ENCODE assay signal across 9 cellular contexts in genomic region chr22:37517826-37518450, GRCh38. TPM values are rescaled to one million over a fixed set of nuclear protein-coding genes. Genes with fewer than 3 reads are reported as not detected.
DNase-seq lines count a peak whose midpoint lies in the region; ATAC-seq and TF ChIP-seq lines count a peak whose summit lies in the region.
"Had no signal": no experiment of that assay in that cellular context is flagged by ENCODE, and none has a peak within 500 bp of the region (broad histone marks: within the 10 kb centered on the region; RNA-seq: fewer than 3 reads in every experiment).

No MANE protein-coding gene starts in this region.

- ATAC-seq in activated CD8-positive, alpha-beta T cell treated with anti-CD3 and anti-CD28 coated beads, Interleukin-2, amount 10 ng/mL, durations not matched to agents 7 days and 5 days: no peak
- ATAC-seq in psoas muscle (no peak), GM18517 (IDR thresholded peaks at IDR 0.05; ENCODE audit: unreplicated experiment) (no peak)

- H3K9me3 ChIP-seq in HAP-1 (no peaks in the 10 kb centered on the region), psoas muscle (no peaks in the 10 kb centered on the region)

- POLR2A ChIA-PET in activated CD8-positive, alpha-beta T cell treated with anti-CD3 and anti-CD28 coated beads, Interleukin-2, amount 10 ng/mL, durations not matched to agents 7 days and 5 days (lab: Charles Lee): no interaction called here

- TF ChIP-seq CTCF in foreskin fibroblast (IDR thresholded peaks at IDR 0.05; ENCODE audit: low read depth, low read length) (no peak), psoas muscle (IDR thresholded peaks at IDR 0.05) (no peak)

- DNase-seq in HAP-1 (ENCODE audit: low spot score in 2 of 2) (no peak), foreskin fibroblast (no peak), psoas muscle (no peak), NCI-H1092 treated with DMSO at 0.1 percent for 48 hours (lab: John Stamatoyannopoulos, UW) (no peak), NCI-H1048 (lab: John Stamatoyannopoulos, UW) (no peak), Ammon's horn (ENCODE audit: low spot score) (no peak)
- no peak for DNase-seq in activated CD8-positive, alpha-beta T cell treated with anti-CD3 and anti-CD28 coated beads, Interleukin-2, amount 10 ng/mL, durations not matched to agents 7 days and 5 days

- peaks cover 6% of the 10 kb centered on the region for H3K4me1 Mint-ChIP-seq in activated CD8-positive, alpha-beta T cell treated with anti-CD3 and anti-CD28 coated beads, Interleukin-2, amount 10 ng/mL, durations not matched to agents 7 days and 5 days (ENCODE audit: low read depth)

- 71 to 80% (median 75%) methylated on average over 15 of the region's 15 CpGs for WGBS in psoas muscle, 3 donors

- no peaks in the 10 kb centered on the region for H3K9me3 Mint-ChIP-seq in activated CD8-positive, alpha-beta T cell treated with anti-CD3 and anti-CD28 coated beads, Interleukin-2, amount 10 ng/mL, durations not matched to agents 7 days and 5 days (ENCODE audit: insufficient read depth)

- intact Hi-C loops in psoas muscle (cut with DNase I): no loop called here

- no peak overlapping the region for H3K27ac Mint-ChIP-seq in activated CD8-positive, alpha-beta T cell treated with anti-CD3 and anti-CD28 coated beads, Interleukin-2, amount 10 ng/mL, durations not matched to agents 7 days and 5 days

- H3K27me3 ChIP-seq in HAP-1 (ENCODE audit: low read depth) (no peaks in the 10 kb centered on the region), psoas muscle (ENCODE audit: insufficient read depth in 3 of 3, low read length in 2 of 3) (peaks cover 0 to 68% (median 13%) of the 10 kb centered on the region in 3 donors)

- H3K36me3 Mint-ChIP-seq in activated CD8-positive, alpha-beta T cell treated with anti-CD3 and anti-CD28 coated beads, Interleukin-2, amount 10 ng/mL, durations not matched to agents 7 days and 5 days (ENCODE audit: low read depth): no peaks in the 10 kb centered on the region

- in situ Hi-C loops in HAP-1 (cut with MboI; ENCODE audit: low sequenced_read_pairs): no loop called here

- peak overlapping the region; percentile 16 for H3K27ac ChIP-seq in psoas muscle

- peaks cover 7% of the 10 kb centered on the region for H3K36me3 ChIP-seq in HAP-1 (replicated peaks)
- no peaks in the 10 kb centered on the region for H3K36me3 ChIP-seq in psoas muscle (ENCODE audit: insufficient read depth in 1 of 2, low read depth in 1 of 2)

- H3K4me3 Mint-ChIP-seq in activated CD8-positive, alpha-beta T cell treated with anti-CD3 and anti-CD28 coated beads, Interleukin-2, amount 10 ng/mL, durations not matched to agents 7 days and 5 days: peak overlapping the region; percentile 57

- H3K4me3 ChIP-seq in HAP-1 (peak overlapping the region; percentile 58), foreskin fibroblast (ENCODE audit: low read depth in 1 of 2, low read length in 2 of 2) (peak overlapping the region; percentile 57 to 58), psoas muscle (peak overlapping the region; percentile 66)

- CTCF ChIA-PET in activated CD8-positive, alpha-beta T cell treated with anti-CD3 and anti-CD28 coated beads, Interleukin-2, amount 10 ng/mL, durations not matched to agents 7 days and 5 days (lab: Charles Lee): interaction anchor here (1.3 to 1.5 kb wide), 2 partner anchors 20 to 75 kb away, joined by 3 to 6 read pairs; no protein-coding TSS in a partner anchor

- H3K27me3 Mint-ChIP-seq in activated CD8-positive, alpha-beta T cell treated with anti-CD3 and anti-CD28 coated beads, Interleukin-2, amount 10 ng/mL, durations not matched to agents 7 days and 5 days (ENCODE audit: low read depth): peaks cover 46% of the 10 kb centered on the region

- H3K4me1 ChIP-seq in HAP-1: peaks cover 6% of the 10 kb centered on the region; the same call in 1 of the 2 replicates
- H3K4me1 ChIP-seq in psoas muscle: no peaks in the 10 kb centered on the region

RNA-seq across cellular contexts. Expression of gene CARD10, which starts 1.3 kb away (rescaled TPM):
- total RNA-seq in activated CD8-positive, alpha-beta T cell treated with anti-CD3 and anti-CD28 coated beads, Interleukin-2, amount 10 ng/mL, durations not matched to agents 7 days and 5 days: under 1 TPM in 1 of 2 experiments, not detected in 1; 0.31 TPM
- total RNA-seq in psoas muscle: 1 to 10 TPM; 3.8 to 8.0 (median 4.5) TPM
- 1 to 10 TPM; 2.9 to 6.9 (median 4.1) TPM for polyA plus RNA-seq in psoas muscle

RNA-seq across cellular contexts. Expression of gene MFNG, which starts 31.8 kb away (rescaled TPM):
- total RNA-seq in activated CD8-positive, alpha-beta T cell treated with anti-CD3 and anti-CD28 coated beads, Interleukin-2, amount 10 ng/mL, durations not matched to agents 7 days and 5 days: 100 to 1,000 TPM; 227 to 232 TPM
- total RNA-seq in psoas muscle: 1 to 10 TPM; 4.5 to 8.0 (median 7.7) TPM
- 1 to 10 TPM; 4.3 to 9.6 (median 8.2) TPM for polyA plus RNA-seq in psoas muscle

RNA-seq across cellular contexts. Expression of gene CDC42EP1, which starts 42.3 kb away (rescaled TPM):
- under 1 TPM; 0.13 to 0.21 TPM for total RNA-seq in activated CD8-positive, alpha-beta T cell treated with anti-CD3 and anti-CD28 coated beads, Interleukin-2, amount 10 ng/mL, durations not matched to agents 7 days and 5 days
- total RNA-seq in psoas muscle: 10 to 100 TPM in 2 of 4 donors, 1 to 10 TPM in 2; 6.9 to 13.8 (median 10.7) TPM
- polyA plus RNA-seq in psoas muscle: 1 to 10 TPM; 3.8 to 5.9 (median 4.1) TPM
- total RNA-seq: OCI-LY7 had no signal

Comparison
In these comparisons a context has a peak if more than half of its experiments do, and no peak if none do; other contexts are left out.
1. RNA of gene MFNG, which starts 31.8 kb away (total RNA-seq): 227 to 232 TPM in activated CD8-positive, alpha-beta T cell treated with anti-CD3 and anti-CD28 coated beads, Interleukin-2, amount 10 ng/mL, durations not matched to agents 7 days and 5 days; 4.5 to 8.0 TPM in psoas muscle; every median in the first group is over 10 times any median in the second.
2. RNA of gene CDC42EP1, which starts 42.3 kb away (total RNA-seq): 6.9 to 13.8 TPM in psoas muscle; 0.13 to 0.21 TPM in activated CD8-positive, alpha-beta T cell treated with anti-CD3 and anti-CD28 coated beads, Interleukin-2, amount 10 ng/mL, durations not matched to agents 7 days and 5 days; every median in the first group is over 4 times any median in the second.
3. Peak in every context shown above with its lines, with median percentiles within 50 percentile points of each other: H3K4me3 ChIP-seq.